ENCODE assay signal across 21 cellular contexts in genomic region chr10:77527839-77528238, GRCh38.
A peak's percentile ranks its signal among the peaks of the same experiment; 100 is the strongest.
DNase-seq lines count a peak whose midpoint lies in the region; ATAC-seq and TF ChIP-seq lines count a peak whose summit lies in the region.
"Had no signal": no experiment of that assay in that cellular context is flagged by ENCODE, and none has a peak within 500 bp of the region (broad histone marks: within the 10 kb centered on the region; RNA-seq: fewer than 3 reads in every experiment).

No MANE protein-coding gene starts in this region.

- no peak overlapping the region for H3K27ac Mint-ChIP-seq in activated T-cell treated with anti-CD3 and anti-CD28 coated beads, Interleukin-2, amount 50 U/mL, for 24 hours
- H3K27ac Mint-ChIP-seq: CD4-positive, CD25-positive, alpha-beta regulatory T cell; IgD-negative memory B cell had no signal

- ATAC-seq in esophagus mucosa: peak; percentile 8
- no peak for ATAC-seq in psoas muscle
- no peak for ATAC-seq in GM21528 (IDR thresholded peaks at IDR 0.05; ENCODE audit: low FRiP score, unreplicated experiment)
- no peak for ATAC-seq in HG03108 (IDR thresholded peaks at IDR 0.05; ENCODE audit: unreplicated experiment)

- DNase-seq in Karpas-422: no peak
- DNase-seq in psoas muscle: no peak
- DNase-seq in uterus: no peak
- DNase-seq in activated T-cell treated with anti-CD3 and anti-CD28 coated beads, Interleukin-2, amount 50 U/mL, for 24 hours: no peak
- DNase-seq: ACHN; AML-193; Caco-2; CD4-positive, CD25-positive, alpha-beta regulatory T cell; DMS153; NCI-H1417; NCI-H1930; NCI-H2171 treated with DMSO at 0.1 percent for 48 hours; NCI-H446 treated with DMSO at 0.1 percent for 48 hours; NCI-H748 treated with DMSO at 0.1 percent for 48 hours; OCI-M1; RPMI8226; SIG-M5 had no signal

- H4K20me1 ChIP-seq in Karpas-422 (ENCODE audit: insufficient read depth, low read depth, low read length): no peaks in the 10 kb centered on the region

- H2AFZ ChIP-seq in Karpas-422 (ENCODE audit: low read length): no peak overlapping the region

- TF ChIP-seq CTCF in psoas muscle (IDR thresholded peaks at IDR 0.05) (no peak), uterus (IDR thresholded peaks at IDR 0.05) (no peak)

- H3K4me2 ChIP-seq in Karpas-422 (ENCODE audit: low read depth, low read length, poor library complexity, severe bottlenecking): peak overlapping the region; percentile 65

- peaks cover 94% of the 10 kb centered on the region for H3K4me1 ChIP-seq in Karpas-422 (ENCODE audit: low read length)
- peaks cover 64% of the 10 kb centered on the region for H3K4me1 ChIP-seq in psoas muscle
- peaks cover 0 to 5% of the 10 kb centered on the region in 2 donors for H3K4me1 ChIP-seq in uterus
- H3K4me1 ChIP-seq: Caco-2 had no signal

- no peak for TF ChIP-seq POLR2A in uterus (IDR thresholded peaks at IDR 0.05)

- no peaks in the 10 kb centered on the region for H3K9me3 ChIP-seq in Karpas-422 (ENCODE audit: low read length)
- H3K9me3 ChIP-seq in psoas muscle: no peaks in the 10 kb centered on the region
- H3K9me3 ChIP-seq in uterus: no peaks in the 10 kb centered on the region
- H3K9me3 ChIP-seq: Caco-2 had no signal

- intact Hi-C loops in psoas muscle (cut with DNase I): no loop called here
- intact Hi-C loops in uterus (cut with DNase I; ENCODE audit: low total_unique reads): no loop called here

- no peaks in the 10 kb centered on the region for H3K9me2 ChIP-seq in Karpas-422 (replicated peaks; ENCODE audit: insufficient read depth, low read length)

- H3K27ac ChIP-seq in Karpas-422 (ENCODE audit: low read length): peak overlapping the region; percentile 68
- peak overlapping the region; percentile 75 for H3K27ac ChIP-seq in psoas muscle
- peak overlapping the region; percentile 44 to 50 for H3K27ac ChIP-seq in uterus

- no peaks in the 10 kb centered on the region for H3K79me2 ChIP-seq in Karpas-422 (ENCODE audit: low read length)

- peak overlapping the region; percentile 43; the same call in 1 of the 2 replicates for H3K9ac ChIP-seq in Karpas-422 (ENCODE audit: low read length)

- H3K36me3 Mint-ChIP-seq in activated T-cell treated with anti-CD3 and anti-CD28 coated beads, Interleukin-2, amount 50 U/mL, for 24 hours (ENCODE audit: low read depth): no peaks in the 10 kb centered on the region
- H3K36me3 Mint-ChIP-seq: CD4-positive, CD25-positive, alpha-beta regulatory T cell had no signal

- H3K4me3 Mint-ChIP-seq in activated T-cell treated with anti-CD3 and anti-CD28 coated beads, Interleukin-2, amount 50 U/mL, for 24 hours: no peak overlapping the region
- H3K4me3 Mint-ChIP-seq: CD4-positive, CD25-positive, alpha-beta regulatory T cell; IgD-negative memory B cell had no signal

- H3K36me3 ChIP-seq in Karpas-422 (ENCODE audit: insufficient read depth, low read length) (no peaks in the 10 kb centered on the region), psoas muscle (ENCODE audit: insufficient read depth in 1 of 2, low read depth in 1 of 2) (no peaks in the 10 kb centered on the region), uterus (no peaks in the 10 kb centered on the region)

- 100% methylated on average over 2 of the region's 2 CpGs for WGBS in psoas muscle, 3 donors

- H3K9me3 Mint-ChIP-seq in activated T-cell treated with anti-CD3 and anti-CD28 coated beads, Interleukin-2, amount 50 U/mL, for 24 hours: no peaks in the 10 kb centered on the region
- H3K9me3 Mint-ChIP-seq: IgD-negative memory B cell had no signal

- H3K4me3 ChIP-seq in Karpas-422 (ENCODE audit: low read length) (peak overlapping the region; percentile 33; the same call in 1 of the 2 replicates), psoas muscle (no peak overlapping the region), uterus (no peak overlapping the region)

- peaks cover 2% of the 10 kb centered on the region for H3K27me3 Mint-ChIP-seq in activated T-cell treated with anti-CD3 and anti-CD28 coated beads, Interleukin-2, amount 50 U/mL, for 24 hours
- H3K27me3 Mint-ChIP-seq: CD4-positive, CD25-positive, alpha-beta regulatory T cell; IgD-negative memory B cell had no signal

- H3K27me3 ChIP-seq in Karpas-422 (ENCODE audit: low read length): no peaks in the 10 kb centered on the region
- no peaks in the 10 kb centered on the region for H3K27me3 ChIP-seq in psoas muscle (ENCODE audit: insufficient read depth in 3 of 3, low read length in 2 of 3)
- H3K27me3 ChIP-seq in uterus: no peaks in the 10 kb centered on the region

- H3K4me1 Mint-ChIP-seq in activated T-cell treated with anti-CD3 and anti-CD28 coated beads, Interleukin-2, amount 50 U/mL, for 24 hours (ENCODE audit: low read depth): no peaks in the 10 kb centered on the region
- H3K4me1 Mint-ChIP-seq: CD4-positive, CD25-positive, alpha-beta regulatory T cell had no signal
